ENCODE assay signal across 1 cellular context in genomic region chr17:1899403-1900000, GRCh38.
TF ChIP-seq lines count a peak whose summit lies in the region.

No MANE protein-coding gene starts in this region.

TF ChIP-seq in GM12878, 131 proteins besides CTCF, POLR2A, EP300 and RAD21 (continued from another document):
- TF ChIP-seq ATF3 (IDR thresholded peaks at IDR 0.05; ENCODE audit: borderline replicate concordance, extremely low read depth, low read depth, low read length): no peak
